Comparison of ENCODE assay signal across 1 cellular context in genomic region chr19:2495651-2496316, GRCh38.
TF ChIP-seq lines count a peak whose summit lies in the region.

No MANE protein-coding gene starts in this region.

TF ChIP-seq in HCT116, 20 proteins besides CTCF, POLR2A, EP300 and RAD21 (continued from another document):
- TF ChIP-seq REST (IDR thresholded peaks at IDR 0.05; ENCODE audit: low read depth) = no peak
- TF ChIP-seq JUND (IDR thresholded peaks at IDR 0.05) = no peak
TF ChIP-seq in HCT116: peak in this region for 0.
